ENCODE assay signal across 8 cellular contexts in genomic region chr14:55411426-55412389, GRCh38.
DNase-seq lines count a peak whose midpoint lies in the region; ATAC-seq and TF ChIP-seq lines count a peak whose summit lies in the region.

Gene ATG14, minus strand, starts transcription at chr14:55411830. Its CDS starts 8 bp downstream, at chr14:55411822.

- peak; percentile 87 for ATAC-seq in GM18861 (IDR thresholded peaks at IDR 0.05; ENCODE audit: unreplicated experiment)
- peak; percentile 92 for ATAC-seq in HG03097 (IDR thresholded peaks at IDR 0.05; ENCODE audit: low FRiP score, unreplicated experiment)

- H3K79me2 ChIP-seq in ACC112 (ENCODE audit: control insufficient read depth, insufficient read depth, low read length, unreplicated experiment) = peaks cover 40% of the 10 kb centered on the region

- H3K4me3 ChIP-seq in ACC112 (ENCODE audit: low read depth, low read length) (peak within 1 kb of the TSS; percentile 90), WI38 (ENCODE audit: low read depth, low read length) (peak within 1 kb of the TSS; percentile 92), cardiac fibroblast (replicated peaks in 1 of 2; ENCODE audit: low read depth in 2 of 2, low read length in 2 of 2) (peak within 1 kb of the TSS; percentile 76 to 91)

- TF ChIP-seq CTCF in WI38 (IDR thresholded peaks at IDR 0.05; ENCODE audit: low read depth, low read length) (no peak), cardiac fibroblast (IDR thresholded peaks at IDR 0.05; ENCODE audit: low read depth, low read length) (no peak)

- no peaks in the 10 kb centered on the region for H3K27me3 ChIP-seq in ACC112 (ENCODE audit: insufficient read depth, low read length)

- H3K36me3 ChIP-seq in ACC112 (ENCODE audit: insufficient read depth, low read length) = no peaks in the 10 kb centered on the region

- peaks cover 15% of the 10 kb centered on the region for H3K4me1 ChIP-seq in ACC112 (ENCODE audit: control insufficient read depth, insufficient read depth, low read length, unreplicated experiment)

- H2AFZ ChIP-seq in ACC112 (ENCODE audit: low read length, unreplicated experiment) = peak within 1 kb of the TSS; percentile 96

- DNase-seq in NCI-H2196 (lab: John Stamatoyannopoulos, UW; ENCODE audit: unreplicated experiment) = peak; percentile 83
- DNase-seq in cardiac fibroblast (ENCODE audit: low read depth in 2 of 2) = peak; percentile 82 to 85
- DNase-seq in islet precursor cell = peak; percentile 94
- DNase-seq in stimulated activated CD4-positive, alpha-beta T cell treated with anti-CD3 and anti-CD28 coated beads, Interleukin-12 subunit alpha, Interleukin-12 subunit beta, amount 100 ng/mL, for 4 hours = peak; percentile 68

- no peak within 1 kb of the TSS; the same call in 1 of the 2 replicates for H3K27ac ChIP-seq in ACC112 (ENCODE audit: low read depth, low read length)
